In genomic region chr19:17095141-17095919, GRCh38 we compare ENCODE assay signal across 11 cellular contexts. TPM values are rescaled to one million over a fixed set of nuclear protein-coding genes. Genes with fewer than 3 reads are reported as not detected.
DNase-seq lines count a peak whose midpoint lies in the region; ATAC-seq and TF ChIP-seq lines count a peak whose summit lies in the region.
"Had no signal": no experiment of that assay in that cellular context is flagged by ENCODE, and none has a peak within 500 bp of the region (broad histone marks: within the 10 kb centered on the region; RNA-seq: fewer than 3 reads in every experiment).

No MANE protein-coding gene starts in this region.

- peak overlapping the region in 4 of 5 donors; percentile 33 to 69 (median 60) for H3K27ac ChIP-seq in adrenal gland
- H3K27ac ChIP-seq in prostate gland = peak overlapping the region; percentile 33 to 38

- DNase-seq in AG08395 (ENCODE audit: low spot score) (peak; percentile 41), adrenal gland (peak in 3 of 7 donors; percentile 47 to 77 (median 54)), left cardiac atrium (peak; percentile 81), prostate gland (ENCODE audit: low spot score) (no peak), OCI-M2 (lab: John Stamatoyannopoulos, UW; ENCODE audit: unreplicated experiment) (no peak), GM13976 (ENCODE audit: low spot score) (no peak), G401 (ENCODE audit: low spot score) (no peak)
- DNase-seq: H7, midbrain, NCI-H1092 treated with DMSO at 0.1 percent for 48 hours had no signal

- H3K9me3 ChIP-seq in adrenal gland (replicated peaks in 1 of 3) = no peaks in the 10 kb centered on the region
- H3K9me3 ChIP-seq in prostate gland = no peaks in the 10 kb centered on the region

- H3K4me1 ChIP-seq in adrenal gland (replicated peaks in 1 of 2) = peaks cover 17 to 44% of the 10 kb centered on the region in 2 donors
- no peaks in the 10 kb centered on the region for H3K4me1 ChIP-seq in prostate gland (replicated peaks)

- H3K4me3 ChIP-seq in adrenal gland (no peak overlapping the region), prostate gland (no peak overlapping the region)

- intact Hi-C loops in adrenal gland (cut with DNase I) = no loop called here
- intact Hi-C loops in left cardiac atrium (cut with DNase I) = no loop called here
- intact Hi-C loops in prostate gland (cut with DNase I) = no loop called here

- TF ChIP-seq CTCF in adrenal gland (IDR thresholded peaks at IDR 0.05) (no peak), prostate gland (IDR thresholded peaks at IDR 0.05) (no peak), GM13976 (IDR thresholded peaks at IDR 0.05; ENCODE audit: borderline replicate concordance, control extremely low read depth, extremely low read depth, insufficient read depth, missing control alignments) (no peak)

- ATAC-seq in left cardiac atrium (peak; percentile 72 to 81), HG03045 (IDR thresholded peaks at IDR 0.05; ENCODE audit: unreplicated experiment) (no peak)

- 76 to 85% (median 80%) methylated on average over 23 of the region's 23 CpGs for WGBS in adrenal gland, 4 donors
- 86% methylated on average over 23 of the region's 23 CpGs for WGBS in prostate gland

- H3K27me3 ChIP-seq in adrenal gland (no peaks in the 10 kb centered on the region), prostate gland (replicated peaks; ENCODE audit: insufficient read depth) (no peaks in the 10 kb centered on the region)

- no peaks in the 10 kb centered on the region for H3K36me3 ChIP-seq in adrenal gland (replicated peaks in 1 of 2)
- H3K36me3 ChIP-seq in prostate gland = no peaks in the 10 kb centered on the region

- TF ChIP-seq POLR2A in adrenal gland (IDR thresholded peaks at IDR 0.05) = no peak
- no peak for TF ChIP-seq POLR2A in prostate gland (IDR thresholded peaks at IDR 0.05)

- in situ Hi-C loops in GM13976 (cut with MboI; ENCODE audit: low sequenced_read_pairs, unreplicated experiment) (no loop called here), G401 (cut with HindIII; ENCODE audit: low sequenced_read_pairs) (no loop called here)

RNA-seq across cellular contexts. Expression of gene MYO9B, which starts 19.8 kb away (rescaled TPM):
- total RNA-seq in adrenal gland (100 to 1,000 TPM in 1 of 8 donors, 10 to 100 TPM in 7; 55.8 to 183 (median 86.3) TPM), left cardiac atrium (10 to 100 TPM; 32.5 to 44.6 TPM), prostate gland (100 to 1,000 TPM in 1 of 2 donors, 10 to 100 TPM in 1; 50.9 to 208 TPM)
- 100 to 1,000 TPM in 1 of 3 donors, 10 to 100 TPM in 2; 29.9 to 236 (median 99.6) TPM for polyA plus RNA-seq in adrenal gland
- 22.0 and 24.4 TPM in 2 replicates for total RNA-seq in G401 (2014; rRNA removed; shearing (Covaris generic))

RNA-seq across cellular contexts. Expression of gene HAUS8, which starts 20.1 kb away (rescaled TPM):
- total RNA-seq in adrenal gland (10 to 100 TPM in 3 of 8 donors, 1 to 10 TPM in 5; 3.9 to 10.9 (median 9.0) TPM), left cardiac atrium (1 to 10 TPM; 3.9 to 5.0 TPM), prostate gland (10 to 100 TPM in 1 of 2 donors, 1 to 10 TPM in 1; 6.5 to 15.3 TPM)
- 10 to 100 TPM in 2 of 3 donors, 1 to 10 TPM in 1; 7.5 to 17.9 (median 17.5) TPM for polyA plus RNA-seq in adrenal gland
- total RNA-seq in G401 (2014; rRNA removed; shearing (Covaris generic)) = 8.9 and 16.1 TPM in 2 replicates

Comparison
In these comparisons a context has a peak if more than half of its experiments do, and no peak if none do; other contexts are left out.
1. DNase-seq: peak in AG08395 (single experiment) and left cardiac atrium (single experiment); none in prostate gland (single experiment), OCI-M2 (single experiment), GM13976 (single experiment) and G401 (single experiment).